Comparison of ENCODE assay signal across 34 cellular contexts in genomic region chr21:42663860-42664535, GRCh38. TPM values are rescaled to one million over a fixed set of nuclear protein-coding genes. Genes with fewer than 3 reads are reported as not detected.
A peak's percentile ranks its signal among the peaks of the same experiment; 100 is the strongest.
DNase-seq lines count a peak whose midpoint lies in the region; ATAC-seq and TF ChIP-seq lines count a peak whose summit lies in the region.
"Had no signal": no experiment of that assay in that cellular context is flagged by ENCODE, and none has a peak within 500 bp of the region (broad histone marks: within the 10 kb centered on the region; RNA-seq: fewer than 3 reads in every experiment).

No MANE protein-coding gene starts in this region.

- H3K9me3 ChIP-seq in RWPE2 (ENCODE audit: severe bottlenecking) = no peaks in the 10 kb centered on the region
- H3K9me3 ChIP-seq in spleen = no peaks in the 10 kb centered on the region
- H3K9me3 ChIP-seq: breast epithelium, esophagus muscularis mucosa, HAP-1, heart right ventricle, neutrophil, prostate gland, stomach, upper lobe of left lung had no signal

- no peak for TF ChIP-seq POLR2A in spleen (IDR thresholded peaks at IDR 0.05)

- no peaks in the 10 kb centered on the region for H3K4me1 ChIP-seq in RWPE2 (ENCODE audit: insufficient read depth, poor library complexity, severe bottlenecking)
- H3K4me1 ChIP-seq in spleen = peaks cover 5 to 71% (median 36%) of the 10 kb centered on the region in 6 donors
- H3K4me1 ChIP-seq: breast epithelium, foreskin keratinocyte, HAP-1 had no signal

- peak; percentile 38 for DNase-seq in NCI-H1694 (lab: John Stamatoyannopoulos, UW)
- no peak for DNase-seq in RWPE2 (ENCODE audit: low spot score)
- peak in 27 of 42 donors; percentile 37 to 83 (median 59) for DNase-seq in head of caudate nucleus
- DNase-seq in spleen = no peak
- no peak for DNase-seq in activated CD4-positive, CD25-positive, alpha-beta regulatory T cell (lab: John Stamatoyannopoulos, UW)
- DNase-seq: activated CD8-positive, alpha-beta memory T cell treated with anti-CD3 and anti-CD28 coated beads, Interleukin-2, amount 10 ng/mL, durations not matched to agents 7 days and 5 days; activated naive CD4-positive, alpha-beta T cell; activated T-cell treated with anti-CD3 and anti-CD28 coated beads, Interleukin-2, amount 50 U/mL, for 72 hours; amniotic stem cell; Calu3; endodermal cell; foreskin keratinocyte; heart right ventricle; left colon; mesenchymal stem cell; MM.1S; NCI-H1417 treated with DMSO at 0.1 percent for 48 hours; NCI-H2107; NCI-H510A; NK-92 treated with Interleukin-12 subunit alpha and Interleukin-12 subunit beta, amount 100 ng/mL, for 24 hours; SIG-M5; stomach; SW 1271; T1000 had no signal

- intact Hi-C loops in head of caudate nucleus (cut with DNase I) = no loop called here
- intact Hi-C loops in spleen (cut with DNase I; ENCODE audit: low total_unique reads) = no loop called here

- no peaks in the 10 kb centered on the region for H3K27me3 ChIP-seq in RWPE2 (ENCODE audit: insufficient read depth, poor library complexity, severe bottlenecking)
- H3K27me3 ChIP-seq in spleen (replicated peaks in 1 of 7) = peaks cover 0 to 17% (median 0%) of the 10 kb centered on the region in 7 donors
- H3K27me3 ChIP-seq: breast epithelium, esophagus muscularis mucosa, foreskin keratinocyte, stomach, upper lobe of left lung had no signal

- no peak overlapping the region for H3K4me3 ChIP-seq in RWPE2 (ENCODE audit: severe bottlenecking)
- no peak overlapping the region for H3K4me3 ChIP-seq in spleen
- H3K4me3 ChIP-seq: breast epithelium, esophagus muscularis mucosa, HAP-1, heart right ventricle, prostate gland, stomach, upper lobe of left lung had no signal

- H3K36me3 ChIP-seq in RWPE2 (ENCODE audit: low read depth) (no peaks in the 10 kb centered on the region), spleen (no peaks in the 10 kb centered on the region)
- H3K36me3 ChIP-seq: breast epithelium, HAP-1, heart right ventricle, neutrophil, prostate gland, stomach, upper lobe of left lung had no signal

- TF ChIP-seq CTCF in RWPE2 (IDR thresholded peaks at IDR 0.05; ENCODE audit: poor library complexity, severe bottlenecking) (no peak), spleen (IDR thresholded peaks at IDR 0.05 in 8 of 11, conservative IDR thresholded peaks at IDR 0.05 in 3 of 11) (no peak)

- no peak overlapping the region for H3K27ac ChIP-seq in RWPE2 (ENCODE audit: poor library complexity, severe bottlenecking)
- peak overlapping the region in 5 of 8 donors; percentile 54 to 76 (median 68) for H3K27ac ChIP-seq in spleen
- H3K27ac ChIP-seq: breast epithelium, esophagus muscularis mucosa, foreskin keratinocyte, heart right ventricle, KMS-11, neutrophil, stomach, upper lobe of left lung had no signal

- 74 to 88% (median 83%) methylated on average over 12 to 15 of the region's 15 CpGs for WGBS in spleen, 5 donors

- ATAC-seq in RWPE2 (ENCODE audit: low read depth) = 0 out of 3 replicates have a peak, but pooled peaks have one; percentile 25
- no peak for ATAC-seq in HG03139 (IDR thresholded peaks at IDR 0.05; ENCODE audit: unreplicated experiment)
- ATAC-seq in HG03095 (IDR thresholded peaks at IDR 0.05; ENCODE audit: unreplicated experiment) = no peak
- ATAC-seq: activated CD8-positive, alpha-beta memory T cell treated with anti-CD3 and anti-CD28 coated beads, Interleukin-2, amount 10 ng/mL, durations not matched to agents 7 days and 5 days; activated T-cell treated with anti-CD3 and anti-CD28 coated beads, Interleukin-2, amount 50 U/mL, for 72 hours; foreskin keratinocyte; left colon; WTC11 had no signal

RNA-seq across cellular contexts. Expression of gene PDE9A, which starts 10.6 kb away (rescaled TPM):
- 10 to 100 TPM; 15.1 to 45.5 (median 24.9) TPM for total RNA-seq in spleen
- 10 to 100 TPM in 2 of 3 donors, 1 to 10 TPM in 1; 7.9 to 33.5 (median 18.2) TPM for polyA plus RNA-seq in spleen

Comparison
In these comparisons a context has a peak if more than half of its experiments do, and no peak if none do; other contexts are left out.
1. DNase-seq: peak in NCI-H1694 (single experiment) and head of caudate nucleus (27 of 42); none in RWPE2 (single experiment), spleen (single experiment) and activated CD4-positive, CD25-positive, alpha-beta regulatory T cell (0 of 4).